19 cellular contexts compared by ENCODE assay signal in genomic region chr2:63344575-63345284, GRCh38.
"Had no signal": no experiment of that assay in that cellular context is flagged by ENCODE, and none has a peak within 500 bp of the region (broad histone marks: within the 10 kb centered on the region; RNA-seq: fewer than 3 reads in every experiment).

No MANE protein-coding gene starts in this region.

- H3K9me3 ChIP-seq: colonic mucosa, pancreas had no signal

- H3K27ac ChIP-seq: colonic mucosa, gastroesophageal sphincter, neutrophil, pancreas, sigmoid colon had no signal

- H3K4me1 Mint-ChIP-seq: activated CD4-positive, alpha-beta memory T cell treated with anti-CD3 and anti-CD28 coated beads, Interleukin-2, amount 10 ng/mL, durations not matched to agents 7 days and 5 days; activated CD8-positive, alpha-beta memory T cell treated with anti-CD3 and anti-CD28 coated beads, Interleukin-2, amount 10 ng/mL, durations not matched to agents 7 days and 5 days; activated naive CD8-positive, alpha-beta T cell treated with anti-CD3 and anti-CD28 coated beads for 36 hours; activated T-helper 17 cell treated with anti-CD3 and anti-CD28 coated beads, Interleukin-2, amount 50 U/mL, for 72 hours; natural killer cell had no signal

- FAIRE-seq: pancreas had no signal

- ATAC-seq: activated CD8-positive, alpha-beta memory T cell treated with anti-CD3 and anti-CD28 coated beads, Interleukin-2, amount 10 ng/mL, durations not matched to agents 7 days and 5 days; activated T-helper 17 cell treated with anti-CD3 and anti-CD28 coated beads, Interleukin-2, amount 50 U/mL, for 72 hours; gastroesophageal sphincter; natural killer cell; pancreas had no signal

- H3K4me1 ChIP-seq: colonic mucosa, gastroesophageal sphincter, pancreas, sigmoid colon had no signal

- H3K27ac Mint-ChIP-seq: activated CD4-positive, alpha-beta memory T cell treated with anti-CD3 and anti-CD28 coated beads, Interleukin-2, amount 10 ng/mL, durations not matched to agents 7 days and 5 days; activated CD8-positive, alpha-beta memory T cell treated with anti-CD3 and anti-CD28 coated beads, Interleukin-2, amount 10 ng/mL, durations not matched to agents 7 days and 5 days; activated naive CD8-positive, alpha-beta T cell treated with anti-CD3 and anti-CD28 coated beads for 36 hours; activated T-helper 17 cell treated with anti-CD3 and anti-CD28 coated beads, Interleukin-2, amount 50 U/mL, for 72 hours; natural killer cell had no signal

- H3K36me3 ChIP-seq: colonic mucosa, gastroesophageal sphincter, neutrophil, pancreas, sigmoid colon had no signal

- H3K27me3 Mint-ChIP-seq: activated CD4-positive, alpha-beta memory T cell treated with anti-CD3 and anti-CD28 coated beads, Interleukin-2, amount 10 ng/mL, durations not matched to agents 7 days and 5 days; activated CD8-positive, alpha-beta memory T cell treated with anti-CD3 and anti-CD28 coated beads, Interleukin-2, amount 10 ng/mL, durations not matched to agents 7 days and 5 days; activated naive CD8-positive, alpha-beta T cell treated with anti-CD3 and anti-CD28 coated beads for 36 hours; activated T-helper 17 cell treated with anti-CD3 and anti-CD28 coated beads, Interleukin-2, amount 50 U/mL, for 72 hours had no signal

- H3K4me3 Mint-ChIP-seq: activated CD4-positive, alpha-beta memory T cell treated with anti-CD3 and anti-CD28 coated beads, Interleukin-2, amount 10 ng/mL, durations not matched to agents 7 days and 5 days; activated CD8-positive, alpha-beta memory T cell treated with anti-CD3 and anti-CD28 coated beads, Interleukin-2, amount 10 ng/mL, durations not matched to agents 7 days and 5 days; activated naive CD8-positive, alpha-beta T cell treated with anti-CD3 and anti-CD28 coated beads for 36 hours; activated T-helper 17 cell treated with anti-CD3 and anti-CD28 coated beads, Interleukin-2, amount 50 U/mL, for 72 hours; natural killer cell had no signal

- H3K27me3 ChIP-seq: colonic mucosa, gastroesophageal sphincter, neutrophil, pancreas, sigmoid colon had no signal

- DNase-seq: activated CD4-positive, alpha-beta memory T cell treated with anti-CD3 and anti-CD28 coated beads, Interleukin-2, amount 10 ng/mL, durations not matched to agents 7 days and 5 days; activated CD4-positive, alpha-beta T cell treated with anti-CD3 and anti-CD28 coated beads for 48 hours; activated CD4-positive, CD25-positive, alpha-beta regulatory T cell; activated CD8-positive, alpha-beta memory T cell treated with anti-CD3 and anti-CD28 coated beads, Interleukin-2, amount 10 ng/mL, durations not matched to agents 7 days and 5 days; activated naive CD4-positive, alpha-beta T cell; activated naive CD8-positive, alpha-beta T cell treated with anti-CD3 and anti-CD28 coated beads for 36 hours; amniotic stem cell; central memory CD4-positive, alpha-beta T cell; colonic mucosa; erythroblast; mesenchymal stem cell; natural killer cell; pancreas; sigmoid colon; stimulated activated naive CD4-positive, alpha-beta T cell; T1000 had no signal

- H3K4me3 ChIP-seq: colonic mucosa, gastroesophageal sphincter, pancreas, sigmoid colon had no signal
